Comparison of ENCODE assay signal across 8 cellular contexts in genomic region chr10:3774814-3775670, GRCh38. TPM values are rescaled to one million over a fixed set of nuclear protein-coding genes. Genes with fewer than 3 reads are reported as not detected.
DNase-seq lines count a peak whose midpoint lies in the region; ATAC-seq and TF ChIP-seq lines count a peak whose summit lies in the region.

No MANE protein-coding gene starts in this region.

- H3K27me3 ChIP-seq in esophagus (ENCODE audit: control insufficient read depth in 1 of 2, insufficient read depth in 2 of 2, low read length in 2 of 2) = no peaks in the 10 kb centered on the region

- peaks cover 7 to 14% of the 10 kb centered on the region in 2 donors for H3K36me3 ChIP-seq in esophagus (ENCODE audit: control insufficient read depth in 2 of 2, insufficient read depth in 2 of 2, low read length in 1 of 2)

- WGBS in esophagus, 2 donors = 56 to 66% methylated on average over 20 of the region's 20 CpGs

- peak overlapping the region; percentile 29 for H3K4me3 Mint-ChIP-seq in neural crest cell

- H3K36me3 Mint-ChIP-seq in neural crest cell (ENCODE audit: low read depth) = peaks cover 34% of the 10 kb centered on the region

- H3K4me1 Mint-ChIP-seq in neural crest cell = peaks cover 21% of the 10 kb centered on the region

- no peak overlapping the region for H3K4me3 ChIP-seq in GM12865 (ENCODE audit: low read depth, low read length)
- H3K4me3 ChIP-seq in esophagus (ENCODE audit: low read depth in 1 of 2, low read length in 2 of 2) = no peak overlapping the region

- DNase-seq in GM12865 (ENCODE audit: low read depth) (peak; percentile 37), SW480 (ENCODE audit: low spot score) (peak; percentile 75), neural crest cell (ENCODE audit: low read depth, low spot score) (no peak), NCI-H1436 (lab: John Stamatoyannopoulos, UW) (no peak)

- no peaks in the 10 kb centered on the region for H3K9me3 ChIP-seq in esophagus (ENCODE audit: control insufficient read depth in 2 of 2, insufficient read depth in 1 of 2, low read depth in 1 of 2, low read length in 1 of 2)

- no peaks in the 10 kb centered on the region for H3K27me3 Mint-ChIP-seq in neural crest cell (ENCODE audit: low read depth)

- TF ChIP-seq CTCF in GM12865 (IDR thresholded peaks at IDR 0.05; ENCODE audit: insufficient read depth, low read depth, low read length, missing control alignments) = no peak
- TF ChIP-seq CTCF in neural crest cell (conservative IDR thresholded peaks at IDR 0.05) = no peak

- no peak for ATAC-seq in HG02642 (IDR thresholded peaks at IDR 0.05; ENCODE audit: poor library complexity, unreplicated experiment)
- no peak for ATAC-seq in GM21526 (IDR thresholded peaks at IDR 0.05; ENCODE audit: low FRiP score, unreplicated experiment)
- no peak for ATAC-seq in GM19452 (IDR thresholded peaks at IDR 0.05; ENCODE audit: unreplicated experiment)

- no peaks in the 10 kb centered on the region for H3K9me3 Mint-ChIP-seq in neural crest cell

- no peak overlapping the region for H3K27ac Mint-ChIP-seq in neural crest cell (ENCODE audit: unreplicated experiment)

- peak overlapping the region; percentile 74 to 85 for H3K27ac ChIP-seq in esophagus (ENCODE audit: low read depth in 2 of 2, low read length in 1 of 2)

- H3K4me1 ChIP-seq in esophagus (ENCODE audit: control insufficient read depth in 2 of 2, insufficient read depth in 2 of 2, low read length in 1 of 2) = peaks cover 7 to 16% of the 10 kb centered on the region in 2 donors

RNA-seq across cellular contexts. Expression of gene KLF6, which starts 10.0 kb away (rescaled TPM):
- polyA plus RNA-seq in esophagus = 10 to 100 TPM; 41.6 to 44.7 TPM
- total RNA-seq in neural crest cell = 38.6 and 40.2 TPM in 2 replicates

Comparison
In these comparisons a context has a peak if more than half of its experiments do, and no peak if none do; other contexts are left out.
1. DNase-seq: peak in GM12865 (single experiment) and SW480 (single experiment); none in neural crest cell (single experiment) and NCI-H1436 (single experiment).